Comparison of ENCODE assay signal across 9 cellular contexts in genomic region chr11:67286621-67287333, GRCh38. TPM values are rescaled to one million over a fixed set of nuclear protein-coding genes. Genes with fewer than 3 reads are reported as not detected.
A peak's percentile ranks its signal among the peaks of the same experiment; 100 is the strongest.
DNase-seq lines count a peak whose midpoint lies in the region; ATAC-seq and TF ChIP-seq lines count a peak whose summit lies in the region.
"Had no signal": no experiment of that assay in that cellular context is flagged by ENCODE, and none has a peak within 500 bp of the region (broad histone marks: within the 10 kb centered on the region; RNA-seq: fewer than 3 reads in every experiment).

No MANE protein-coding gene starts in this region.

- no peaks in the 10 kb centered on the region for H3K27me3 Mint-ChIP-seq in activated naive CD4-positive, alpha-beta T cell treated with anti-CD3 and anti-CD28 coated beads for 36 hours (ENCODE audit: low read depth)
- H3K27me3 Mint-ChIP-seq in mesothelial cell of epicardium (ENCODE audit: low read depth), result no peaks in the 10 kb centered on the region

- intact Hi-C loops in activated naive CD4-positive, alpha-beta T cell treated with anti-CD3 and anti-CD28 coated beads for 36 hours (cut with micrococcal nuclease), result loop anchor here (5.0 kb wide), 1 partner anchor 196 kb away; the partner anchor contains the start of gene AIP

- peaks cover 38% of the 10 kb centered on the region for H3K4me1 Mint-ChIP-seq in activated naive CD4-positive, alpha-beta T cell treated with anti-CD3 and anti-CD28 coated beads for 36 hours (ENCODE audit: low read depth)
- peaks cover 17% of the 10 kb centered on the region for H3K4me1 Mint-ChIP-seq in mesothelial cell of epicardium

- H3K27ac ChIP-seq in angular gyrus (ENCODE audit: low read depth, low read length), result peak overlapping the region; percentile 94
- peak overlapping the region; percentile 91 for H3K27ac ChIP-seq in urinary bladder (ENCODE audit: low read depth)

- H3K27ac Mint-ChIP-seq in activated naive CD4-positive, alpha-beta T cell treated with anti-CD3 and anti-CD28 coated beads for 36 hours, result peak overlapping the region; percentile 96
- peak overlapping the region; percentile 97 for H3K27ac Mint-ChIP-seq in mesothelial cell of epicardium

- no peak for DNase-seq in activated naive CD4-positive, alpha-beta T cell treated with anti-CD3 and anti-CD28 coated beads for 36 hours
- DNase-seq in activated naive CD4-positive, alpha-beta T cell treated with Interleukin-2 at 50 U/mL for 16 hours, result no peak
- DNase-seq in mesothelial cell of epicardium (ENCODE audit: low spot score in 2 of 2, unreplicated experiment in 2 of 2) (no peak), NCI-H345 (lab: John Stamatoyannopoulos, UW) (no peak)
- DNase-seq: DMS79 treated with DMSO at 0.1 percent for 48 hours had no signal

- H3K4me3 ChIP-seq in urinary bladder (ENCODE audit: low read depth, low read length), result no peak overlapping the region

- ATAC-seq in HG03045 (IDR thresholded peaks at IDR 0.05; ENCODE audit: unreplicated experiment) (no peak), HG03095 (IDR thresholded peaks at IDR 0.05; ENCODE audit: unreplicated experiment) (no peak)

- TF ChIP-seq CTCF in mesothelial cell of epicardium (IDR thresholded peaks at IDR 0.05; ENCODE audit: unreplicated experiment), result peak; percentile 12

- H3K4me1 ChIP-seq in urinary bladder (ENCODE audit: insufficient read depth), result no peaks in the 10 kb centered on the region

- CTCF ChIA-PET in activated naive CD4-positive, alpha-beta T cell treated with anti-CD3 and anti-CD28 coated beads for 36 hours (lab: Charles Lee), result interaction anchor here (2.1 to 2.7 kb wide), 2 partner anchors 9 to 24 kb away, joined by 9 to 13 read pairs; no protein-coding TSS in a partner anchor

- 76% methylated on average over 8 of the region's 8 CpGs for WGBS in urinary bladder

- peaks cover 43% of the 10 kb centered on the region for H3K36me3 Mint-ChIP-seq in activated naive CD4-positive, alpha-beta T cell treated with anti-CD3 and anti-CD28 coated beads for 36 hours (ENCODE audit: low read depth)
- peaks cover 3% of the 10 kb centered on the region for H3K36me3 Mint-ChIP-seq in mesothelial cell of epicardium

- peaks cover 11% of the 10 kb centered on the region for H3K36me3 ChIP-seq in urinary bladder (ENCODE audit: insufficient read depth)

- H3K4me3 Mint-ChIP-seq in activated naive CD4-positive, alpha-beta T cell treated with anti-CD3 and anti-CD28 coated beads for 36 hours, result peak overlapping the region; percentile 71
- peak overlapping the region; percentile 71 for H3K4me3 Mint-ChIP-seq in mesothelial cell of epicardium

- H3K9me3 Mint-ChIP-seq in activated naive CD4-positive, alpha-beta T cell treated with anti-CD3 and anti-CD28 coated beads for 36 hours, result no peaks in the 10 kb centered on the region
- no peaks in the 10 kb centered on the region for H3K9me3 Mint-ChIP-seq in mesothelial cell of epicardium

RNA-seq across cellular contexts. Expression of gene ANKRD13D, which starts 2.3 kb away (rescaled TPM):
- 10 to 100 TPM; 56.2 to 61.9 TPM for total RNA-seq in activated naive CD4-positive, alpha-beta T cell treated with anti-CD3 and anti-CD28 coated beads for 36 hours
- total RNA-seq in mesothelial cell of epicardium, result 71.3 to 78.5 TPM (median 76.5 TPM) in 3 replicates
- 25.2 TPM for total RNA-seq in urinary bladder
- 44.0 TPM for polyA plus RNA-seq in urinary bladder

RNA-seq across cellular contexts. Expression of gene SSH3, which starts 16.6 kb away (rescaled TPM):
- 1 to 10 TPM; 4.1 to 5.4 TPM for total RNA-seq in activated naive CD4-positive, alpha-beta T cell treated with anti-CD3 and anti-CD28 coated beads for 36 hours
- total RNA-seq in mesothelial cell of epicardium (50.4 to 59.0 TPM (median 55.4 TPM) in 3 replicates), urinary bladder (23.6 TPM)
- 52.7 TPM for polyA plus RNA-seq in urinary bladder

RNA-seq across cellular contexts. Expression of gene GRK2, which starts 20.5 kb away (rescaled TPM):
- total RNA-seq in activated naive CD4-positive, alpha-beta T cell treated with anti-CD3 and anti-CD28 coated beads for 36 hours, result 100 to 1,000 TPM; 293 to 295 TPM
- total RNA-seq in mesothelial cell of epicardium (46.4 to 48.4 TPM (median 46.5 TPM) in 3 replicates), urinary bladder (21.1 TPM)
- 66.3 TPM for polyA plus RNA-seq in urinary bladder
